In genomic region chr17:20989481-20989880, GRCh38 we compare ENCODE assay signal across 14 cellular contexts.
"Had no signal": no experiment of that assay in that cellular context is flagged by ENCODE, and none has a peak within 500 bp of the region (broad histone marks: within the 10 kb centered on the region; RNA-seq: fewer than 3 reads in every experiment).

No MANE protein-coding gene starts in this region.

- H3K27ac ChIP-seq: foreskin keratinocyte, hepatocyte, lower lobe of right lung, skin epidermis, thoracic aorta had no signal

- H3K9me3 Mint-ChIP-seq: activated CD4-positive, alpha-beta memory T cell treated with anti-CD3 and anti-CD28 coated beads for 36 hours; activated naive CD4-positive, alpha-beta T cell treated with anti-CD3 and anti-CD28 coated beads, Interleukin-2, amount 50 U/mL, for 24 hours; T-cell had no signal

- H3K9me3 ChIP-seq: lower lobe of right lung, thoracic aorta had no signal

- ATAC-seq: activated CD4-positive, alpha-beta T cell treated with anti-CD3 and anti-CD28 coated beads for 36 hours; foreskin keratinocyte; left colon; lower lobe of right lung; SK-N-SH treated with all-trans-retinoic acid at 6 μM for 48 hours; T-cell; WTC11 had no signal

- H3K27me3 ChIP-seq: foreskin keratinocyte, hepatocyte had no signal

- H3K4me3 Mint-ChIP-seq: activated CD4-positive, alpha-beta memory T cell treated with anti-CD3 and anti-CD28 coated beads for 36 hours; activated CD4-positive, alpha-beta T cell treated with anti-CD3 and anti-CD28 coated beads for 36 hours; activated naive CD4-positive, alpha-beta T cell treated with anti-CD3 and anti-CD28 coated beads, Interleukin-2, amount 50 U/mL, for 24 hours; endodermal cell; T-cell; WTC11 had no signal

- DNase-seq: activated CD4-positive, alpha-beta memory T cell treated with anti-CD3 and anti-CD28 coated beads for 36 hours; activated CD4-positive, alpha-beta T cell treated with anti-CD3 and anti-CD28 coated beads for 36 hours; foreskin keratinocyte; left colon; lower lobe of right lung; retina; T-cell had no signal

- H3K27ac Mint-ChIP-seq: activated CD4-positive, alpha-beta memory T cell treated with anti-CD3 and anti-CD28 coated beads for 36 hours; activated CD4-positive, alpha-beta T cell treated with anti-CD3 and anti-CD28 coated beads for 36 hours; activated naive CD4-positive, alpha-beta T cell treated with anti-CD3 and anti-CD28 coated beads, Interleukin-2, amount 50 U/mL, for 24 hours; endodermal cell; T-cell; WTC11 had no signal

- H3K36me3 ChIP-seq: lower lobe of right lung, thoracic aorta had no signal

- H3K4me3 ChIP-seq: hepatocyte, lower lobe of right lung, skin epidermis, thoracic aorta had no signal

- H3K27me3 Mint-ChIP-seq: activated CD4-positive, alpha-beta memory T cell treated with anti-CD3 and anti-CD28 coated beads for 36 hours; activated CD4-positive, alpha-beta T cell treated with anti-CD3 and anti-CD28 coated beads for 36 hours; activated naive CD4-positive, alpha-beta T cell treated with anti-CD3 and anti-CD28 coated beads, Interleukin-2, amount 50 U/mL, for 24 hours; T-cell had no signal

- H3K36me3 Mint-ChIP-seq: activated CD4-positive, alpha-beta memory T cell treated with anti-CD3 and anti-CD28 coated beads for 36 hours; activated naive CD4-positive, alpha-beta T cell treated with anti-CD3 and anti-CD28 coated beads, Interleukin-2, amount 50 U/mL, for 24 hours; T-cell had no signal

- H3K4me1 ChIP-seq: foreskin keratinocyte, lower lobe of right lung had no signal
